Comparison of ENCODE assay signal across 1 cellular context in genomic region chr13:113299951-113300350, GRCh38.
A peak's percentile ranks its signal among the peaks of the same experiment; 100 is the strongest.
TF ChIP-seq lines count a peak whose summit lies in the region.

No MANE protein-coding gene starts in this region.

TF ChIP-seq in HepG2, 621 proteins besides CTCF, POLR2A, EP300 and RAD21 (continued from another document and continues in another):
- TF ChIP-seq KMT2A (CRISPR knock-in tag; IDR thresholded peaks at IDR 0.05), result peak; percentile 35; the same call in 1 of the 2 replicates
- no peak for TF ChIP-seq BRF2 (CRISPR knock-in tag; IDR thresholded peaks at IDR 0.05)
- no peak for TF ChIP-seq GTF2F1 (IDR thresholded peaks at IDR 0.05; ENCODE audit: low read length)
- no peak for TF ChIP-seq MED13 (CRISPR knock-in tag; IDR thresholded peaks at IDR 0.05)
- TF ChIP-seq SAP130 (CRISPR knock-in tag; IDR thresholded peaks at IDR 0.05; ENCODE audit: low read depth), result peak; percentile 96
- TF ChIP-seq ZNF343 (CRISPR knock-in tag; IDR thresholded peaks at IDR 0.05), result no peak
- no peak for TF ChIP-seq CSRNP1 (CRISPR knock-in tag; IDR thresholded peaks at IDR 0.05)
- no peak for TF ChIP-seq BCL3 (CRISPR knock-in tag; IDR thresholded peaks at IDR 0.05)
- TF ChIP-seq NRL (CRISPR knock-in tag; IDR thresholded peaks at IDR 0.05; ENCODE audit: borderline replicate concordance), result no peak
- no peak for TF ChIP-seq ELF1 (CRISPR knock-in tag; IDR thresholded peaks at IDR 0.05)
- peak; percentile 54; the same call in 1 of the 2 replicates for TF ChIP-seq TARDBP (CRISPR knock-in tag; IDR thresholded peaks at IDR 0.05)
- TF ChIP-seq NFE2L1 (CRISPR knock-in tag; IDR thresholded peaks at IDR 0.05; ENCODE audit: borderline replicate concordance), result no peak
- no peak for TF ChIP-seq ZNF780A (CRISPR knock-in tag; IDR thresholded peaks at IDR 0.05)
- TF ChIP-seq HNRNPUL1 (IDR thresholded peaks at IDR 0.05; ENCODE audit: low read depth, low read length), result no peak
- peak; percentile 55; the same call in 1 of the 2 replicates for TF ChIP-seq KMT2B (CRISPR knock-in tag; IDR thresholded peaks at IDR 0.05)
- TF ChIP-seq TP53 (CRISPR knock-in tag; conservative IDR thresholded peaks at IDR 0.05), result no peak
- peak; percentile 63; the same call in 1 of the 2 replicates for TF ChIP-seq HMG20A (CRISPR knock-in tag; IDR thresholded peaks at IDR 0.05; ENCODE audit: borderline replicate concordance)
- TF ChIP-seq, protein P1, sequence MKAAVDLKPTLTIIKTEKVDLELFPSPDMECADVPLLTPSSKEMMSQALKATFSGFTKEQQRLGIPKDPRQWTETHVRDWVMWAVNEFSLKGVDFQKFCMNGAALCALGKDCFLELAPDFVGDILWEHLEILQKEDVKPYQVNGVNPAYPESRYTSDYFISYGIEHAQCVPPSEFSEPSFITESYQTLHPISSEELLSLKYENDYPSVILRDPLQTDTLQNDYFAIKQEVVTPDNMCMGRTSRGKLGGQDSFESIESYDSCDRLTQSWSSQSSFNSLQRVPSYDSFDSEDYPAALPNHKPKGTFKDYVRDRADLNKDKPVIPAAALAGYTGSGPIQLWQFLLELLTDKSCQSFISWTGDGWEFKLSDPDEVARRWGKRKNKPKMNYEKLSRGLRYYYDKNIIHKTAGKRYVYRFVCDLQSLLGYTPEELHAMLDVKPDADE (CRISPR knock-in tag; IDR thresholded peaks at IDR 0.05), result no peak
- peak; percentile 81 for TF ChIP-seq GATAD2A (CRISPR knock-in tag; IDR thresholded peaks at IDR 0.05)
- TF ChIP-seq, protein P2, sequence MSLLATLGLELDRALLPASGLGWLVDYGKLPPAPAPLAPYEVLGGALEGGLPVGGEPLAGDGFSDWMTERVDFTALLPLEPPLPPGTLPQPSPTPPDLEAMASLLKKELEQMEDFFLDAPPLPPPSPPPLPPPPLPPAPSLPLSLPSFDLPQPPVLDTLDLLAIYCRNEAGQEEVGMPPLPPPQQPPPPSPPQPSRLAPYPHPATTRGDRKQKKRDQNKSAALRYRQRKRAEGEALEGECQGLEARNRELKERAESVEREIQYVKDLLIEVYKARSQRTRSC (CRISPR knock-in tag; IDR thresholded peaks at IDR 0.05; ENCODE audit: low read depth), result no peak
- TF ChIP-seq FOSL2 (CRISPR knock-in tag; IDR thresholded peaks at IDR 0.05), result peak; percentile 42; the same call in 1 of the 2 replicates
- TF ChIP-seq ZNF792 (CRISPR knock-in tag; IDR thresholded peaks at IDR 0.05), result 0 out of 2 replicates have a peak, but pooled peaks have one; percentile 27
- TF ChIP-seq ZNF207 (IDR thresholded peaks at IDR 0.05; ENCODE audit: borderline replicate concordance), result no peak
- 0 out of 2 replicates have a peak, but pooled peaks have one; percentile 37 for TF ChIP-seq PATZ1 (CRISPR knock-in tag; IDR thresholded peaks at IDR 0.05)
- TF ChIP-seq SIX1 (CRISPR knock-in tag; IDR thresholded peaks at IDR 0.05; ENCODE audit: borderline replicate concordance), result peak; percentile 56; the same call in 1 of the 2 replicates
- no peak for TF ChIP-seq SNAPC4 (CRISPR knock-in tag; IDR thresholded peaks at IDR 0.05)
- no peak for TF ChIP-seq SRSF1 (optimal IDR thresholded peaks at IDR 0.05; ENCODE audit: low read depth, low read length)
- TF ChIP-seq SP5 (CRISPR knock-in tag; IDR thresholded peaks at IDR 0.05; ENCODE audit: borderline replicate concordance, low read depth), result peak; percentile 43; the same call in 1 of the 2 replicates
- TF ChIP-seq, protein P3, sequence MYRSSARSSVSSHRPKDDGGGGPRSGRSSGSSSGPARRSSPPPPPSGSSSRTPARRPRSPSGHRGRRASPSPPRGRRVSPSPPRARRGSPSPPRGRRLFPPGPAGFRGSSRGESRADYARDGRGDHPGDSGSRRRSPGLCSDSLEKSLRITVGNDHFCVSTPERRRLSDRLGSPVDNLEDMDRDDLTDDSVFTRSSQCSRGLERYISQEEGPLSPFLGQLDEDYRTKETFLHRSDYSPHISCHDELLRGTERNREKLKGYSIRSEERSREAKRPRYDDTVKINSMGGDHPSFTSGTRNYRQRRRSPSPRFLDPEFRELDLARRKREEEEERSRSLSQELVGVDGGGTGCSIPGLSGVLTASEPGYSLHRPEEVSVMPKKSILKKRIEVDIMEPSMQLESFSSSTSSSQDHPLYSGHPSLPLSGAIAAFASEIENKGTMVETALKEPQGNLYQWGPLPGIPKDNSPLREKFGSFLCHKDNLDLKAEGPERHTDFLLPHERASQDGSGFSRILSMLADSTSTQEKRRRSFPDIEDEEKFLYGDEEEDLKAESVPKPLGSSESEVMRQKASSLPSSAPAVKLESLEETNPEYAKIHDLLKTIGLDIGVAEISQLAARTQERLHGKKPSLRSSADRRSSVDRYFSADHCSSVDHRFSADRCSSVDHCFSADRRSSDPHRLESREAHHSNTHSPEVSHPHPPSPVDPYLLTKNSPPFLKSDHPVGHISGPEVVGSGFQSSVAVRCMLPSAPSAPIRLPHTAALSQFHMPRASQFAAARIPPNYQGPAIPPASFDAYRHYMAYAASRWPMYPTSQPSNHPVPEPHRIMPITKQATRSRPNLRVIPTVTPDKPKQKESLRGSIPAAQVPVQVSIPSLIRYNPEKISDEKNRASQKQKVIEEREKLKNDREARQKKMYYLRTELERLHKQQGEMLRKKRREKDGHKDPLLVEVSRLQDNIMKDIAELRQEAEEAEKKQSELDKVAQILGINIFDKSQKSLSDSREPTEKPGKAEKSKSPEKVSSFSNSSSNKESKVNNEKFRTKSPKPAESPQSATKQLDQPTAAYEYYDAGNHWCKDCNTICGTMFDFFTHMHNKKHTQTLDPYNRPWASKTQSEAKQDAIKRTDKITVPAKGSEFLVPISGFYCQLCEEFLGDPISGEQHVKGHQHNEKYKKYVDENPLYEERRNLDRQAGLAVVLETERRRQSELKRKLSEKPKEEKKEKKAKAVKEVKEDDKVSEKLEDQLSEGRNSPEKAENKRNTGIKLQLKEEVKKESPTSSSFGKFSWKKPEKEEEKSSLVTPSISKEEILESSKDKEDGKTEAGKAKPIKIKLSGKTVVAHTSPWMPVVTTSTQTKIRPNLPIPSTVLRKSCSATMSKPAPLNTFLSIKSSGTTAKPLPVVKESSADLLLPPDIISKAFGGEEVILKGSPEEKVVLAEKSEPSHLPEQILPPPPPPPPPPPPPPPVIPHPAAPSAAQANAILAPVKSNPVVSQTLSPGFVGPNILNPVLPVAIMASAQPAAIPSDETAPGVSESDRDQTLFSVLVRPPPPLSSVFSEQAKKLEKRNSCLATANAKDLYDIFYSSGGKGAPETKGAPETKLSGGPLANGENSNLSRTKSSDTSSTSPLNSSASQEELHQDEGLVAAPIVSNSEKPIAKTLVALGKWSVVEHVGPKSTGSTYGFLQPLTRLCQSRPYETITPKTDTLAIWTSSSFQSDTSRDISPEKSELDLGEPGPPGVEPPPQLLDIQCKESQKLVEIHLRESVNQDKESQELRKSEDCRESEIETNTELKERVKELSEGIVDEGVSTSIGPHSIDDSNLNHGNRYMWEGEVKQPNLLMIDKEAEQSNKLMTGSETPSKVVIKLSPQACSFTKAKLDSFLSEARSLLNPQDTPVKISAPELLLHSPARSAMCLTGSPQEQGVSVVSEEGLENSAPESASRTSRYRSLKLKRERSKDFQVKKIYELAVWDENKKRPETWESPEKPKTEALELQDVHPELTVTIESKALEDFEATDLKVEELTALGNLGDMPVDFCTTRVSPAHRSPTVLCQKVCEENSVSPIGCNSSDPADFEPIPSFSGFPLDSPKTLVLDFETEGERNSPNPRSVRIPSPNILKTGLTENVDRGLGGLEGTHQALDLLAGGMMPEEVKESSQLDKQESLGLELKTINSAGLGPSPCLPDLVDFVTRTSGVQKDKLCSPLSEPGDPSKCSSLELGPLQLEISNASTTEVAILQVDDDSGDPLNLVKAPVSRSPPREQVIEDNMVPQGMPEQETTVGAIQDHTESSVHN (CRISPR knock-in tag; IDR thresholded peaks at IDR 0.05), result no peak
- peak; percentile 59; the same call in 1 of the 2 replicates for TF ChIP-seq IRF2 (CRISPR knock-in tag; IDR thresholded peaks at IDR 0.05)
- TF ChIP-seq, protein P4, sequence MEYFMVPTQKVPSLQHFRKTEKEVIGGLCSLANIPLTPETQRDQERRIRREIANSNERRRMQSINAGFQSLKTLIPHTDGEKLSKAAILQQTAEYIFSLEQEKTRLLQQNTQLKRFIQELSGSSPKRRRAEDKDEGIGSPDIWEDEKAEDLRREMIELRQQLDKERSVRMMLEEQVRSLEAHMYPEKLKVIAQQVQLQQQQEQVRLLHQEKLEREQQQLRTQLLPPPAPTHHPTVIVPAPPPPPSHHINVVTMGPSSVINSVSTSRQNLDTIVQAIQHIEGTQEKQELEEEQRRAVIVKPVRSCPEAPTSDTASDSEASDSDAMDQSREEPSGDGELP (IDR thresholded peaks at IDR 0.05; ENCODE audit: borderline replicate concordance, low read depth), result peak; percentile 39; the same call in 1 of the 2 replicates
- TF ChIP-seq, protein P5, sequence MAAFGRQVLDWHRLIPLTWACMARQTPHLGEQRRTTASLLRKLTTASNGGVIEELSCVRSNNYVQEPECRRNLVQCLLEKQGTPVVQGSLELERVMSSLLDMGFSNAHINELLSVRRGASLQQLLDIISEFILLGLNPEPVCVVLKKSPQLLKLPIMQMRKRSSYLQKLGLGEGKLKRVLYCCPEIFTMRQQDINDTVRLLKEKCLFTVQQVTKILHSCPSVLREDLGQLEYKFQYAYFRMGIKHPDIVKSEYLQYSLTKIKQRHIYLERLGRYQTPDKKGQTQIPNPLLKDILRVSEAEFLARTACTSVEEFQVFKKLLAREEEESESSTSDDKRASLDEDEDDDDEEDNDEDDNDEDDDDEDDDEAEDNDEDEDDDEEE (CRISPR knock-in tag; IDR thresholded peaks at IDR 0.05), result no peak
